Comparison of ENCODE assay signal across 18 cellular contexts in the genomic region with DNA sequence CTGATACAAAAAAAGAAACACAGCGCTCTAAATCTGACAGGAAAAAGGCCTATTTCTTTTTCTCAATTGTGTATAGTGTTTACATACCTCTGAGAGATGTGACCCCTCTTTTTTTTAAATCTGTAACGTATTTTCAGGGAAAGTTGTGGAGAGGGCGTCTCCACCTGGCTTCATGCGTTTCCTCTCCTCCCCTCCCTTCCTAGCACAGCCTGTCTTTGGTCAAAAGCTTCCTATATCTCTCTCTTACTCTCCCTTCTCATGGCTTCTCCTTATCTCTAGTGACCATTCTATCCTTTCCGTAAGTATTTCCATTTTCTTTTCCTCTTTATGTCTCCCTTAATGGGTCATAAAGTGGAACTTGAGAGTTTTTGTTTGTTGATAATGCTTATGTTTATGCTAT.
DNase-seq lines count a peak whose midpoint lies in the region; ATAC-seq and TF ChIP-seq lines count a peak whose summit lies in the region.
"Had no signal": no experiment of that assay in that cellular context is flagged by ENCODE, and none has a peak within 500 bp of the region (broad histone marks: within the 10 kb centered on the region; RNA-seq: fewer than 3 reads in every experiment).

No MANE protein-coding gene starts in this region.

- H3K27ac ChIP-seq in GM23338 (ENCODE audit: low read depth) (no peak overlapping the region), SJSA1 (peak overlapping the region; percentile 19), left lung (no peak overlapping the region)
- H3K27ac ChIP-seq: RWPE1 had no signal

- H3K9me3 ChIP-seq in SJSA1 (replicated peaks) = no peaks in the 10 kb centered on the region
- no peaks in the 10 kb centered on the region for H3K9me3 ChIP-seq in neuron (ENCODE audit: low read length)
- H3K9me3 ChIP-seq in left lung = no peaks in the 10 kb centered on the region

- peaks cover 4% of the 10 kb centered on the region; the same call in 2 of the 3 replicates for H3K4me1 Mint-ChIP-seq in GM23338
- H3K4me1 Mint-ChIP-seq in WTC11 = peaks cover 7% of the 10 kb centered on the region

- intact Hi-C loops in left lung (cut with DNase I) = no loop called here

- H3F3A ChIP-seq in GM23338 (replicated peaks; ENCODE audit: low read depth) = no peaks in the 10 kb centered on the region

- no peaks in the 10 kb centered on the region for H4K20me1 ChIP-seq in GM23338 (replicated peaks; ENCODE audit: insufficient read depth)

- H3K9me2 ChIP-seq in GM23338 (ENCODE audit: insufficient read depth) = no peaks in the 10 kb centered on the region

- H3K9me3 Mint-ChIP-seq in GM23338 (no peaks in the 10 kb centered on the region), WTC11 (no peaks in the 10 kb centered on the region)

- H3K4me3 ChIP-seq in GM23338 (no peak overlapping the region), SJSA1 (no peak overlapping the region), neuron (ENCODE audit: low read length) (no peak overlapping the region), left lung (no peak overlapping the region)

- peak; percentile 18 for DNase-seq in GM23338 (ENCODE audit: low spot score)
- peak in 1 of 2 experiments; percentile 48 for DNase-seq in SJSA1 (ENCODE audit: low read depth in 1 of 2, low spot score in 2 of 2)
- no peak for DNase-seq in WTC11 (ENCODE audit: low spot score)
- no peak for DNase-seq in activated naive CD4-positive, alpha-beta T cell treated with anti-CD3 and anti-CD28 coated beads, Interleukin-2, amount 50 U/mL, for 16 hours
- no peak for DNase-seq in left lung
- DNase-seq in activated T-cell treated with anti-CD3 and anti-CD28 coated beads for 4 hours = no peak
- DNase-seq: DMS53, Kasumi-1, NCI-H1092 treated with DMSO at 0.1 percent for 48 hours, NCI-H1436, NCI-H187, NCI-H2227 treated with DMSO at 0.1 percent for 48 hours, NCI-H526 treated with DMSO at 0.1 percent for 48 hours, SHP77 had no signal

- CTCF ChIA-PET in WTC11 (lab: Charles Lee) = no interaction called here

- peak overlapping the region; percentile 31 for H3K27ac Mint-ChIP-seq in GM23338
- H3K27ac Mint-ChIP-seq in WTC11 = no peak overlapping the region

- no peaks in the 10 kb centered on the region for H3K36me3 Mint-ChIP-seq in GM23338 (ENCODE audit: low read depth)
- no peaks in the 10 kb centered on the region for H3K36me3 Mint-ChIP-seq in WTC11

- H3K27me3 Mint-ChIP-seq in GM23338 (ENCODE audit: insufficient read depth, low read depth, poor library complexity) = no peaks in the 10 kb centered on the region
- no peaks in the 10 kb centered on the region for H3K27me3 Mint-ChIP-seq in WTC11 (ENCODE audit: low read depth)

- H3K36me3 ChIP-seq in GM23338 (ENCODE audit: insufficient read depth) (no peaks in the 10 kb centered on the region), SJSA1 (no peaks in the 10 kb centered on the region), neuron (ENCODE audit: insufficient read depth, low read length) (no peaks in the 10 kb centered on the region), left lung (no peaks in the 10 kb centered on the region)

- H3K4me2 ChIP-seq in GM23338 = no peak overlapping the region

- ATAC-seq in GM23338 (peak; percentile 58; the same call in 2 of the 3 replicates), WTC11 (0 out of 2 replicates have a peak, but pooled peaks have one; percentile 28), left lung (no peak), GM21381 (IDR thresholded peaks at IDR 0.05; ENCODE audit: unreplicated experiment) (no peak)
- ATAC-seq: Panc1 had no signal

- H3K4me1 ChIP-seq in GM23338 (ENCODE audit: insufficient read depth) (no peaks in the 10 kb centered on the region), SJSA1 (replicated peaks) (peaks cover 43% of the 10 kb centered on the region), neuron (ENCODE audit: insufficient read depth, low read length) (no peaks in the 10 kb centered on the region), left lung (no peaks in the 10 kb centered on the region)

- H3K27me3 ChIP-seq in GM23338 (ENCODE audit: insufficient read depth) = no peaks in the 10 kb centered on the region
- H3K27me3 ChIP-seq in SJSA1 (replicated peaks) = no peaks in the 10 kb centered on the region
- no peaks in the 10 kb centered on the region for H3K27me3 ChIP-seq in neuron (ENCODE audit: insufficient read depth, low read length)
- no peaks in the 10 kb centered on the region for H3K27me3 ChIP-seq in left lung

- H3K4me3 Mint-ChIP-seq in GM23338 (no peak overlapping the region), WTC11 (no peak overlapping the region)

- TF ChIP-seq CTCF in GM23338 (conservative IDR thresholded peaks at IDR 0.05; ENCODE audit: low read depth in 2 of 2) (no peak), WTC11 (IDR thresholded peaks at IDR 0.05) (no peak), left lung (IDR thresholded peaks at IDR 0.05) (no peak)

- 0 out of 2 replicates have a peak overlapping the region, but pooled peaks have one; percentile 9 for H2AFZ ChIP-seq in GM23338
- peak overlapping the region; percentile 16 for H2AFZ ChIP-seq in neuron (ENCODE audit: low read depth, low read length)

- H3K79me2 ChIP-seq in GM23338 (replicated peaks; ENCODE audit: insufficient read depth) = no peaks in the 10 kb centered on the region

- POLR2A ChIA-PET in WTC11 (lab: Charles Lee) = no interaction called here

TF ChIP-seq in GM23338, 12 proteins besides CTCF, POLR2A, EP300 and RAD21 (continues in another document):
- TF ChIP-seq ZNF114 (CRISPR knock-in tag; IDR thresholded peaks at IDR 0.05) = no peak

TF ChIP-seq in WTC11, 78 proteins besides CTCF, POLR2A, EP300 and RAD21 (continues in another document):
- TF ChIP-seq SOX15 (CRISPR knock-in tag; IDR thresholded peaks at IDR 0.05) (no peak), FOXP1 (CRISPR knock-in tag; IDR thresholded peaks at IDR 0.05; ENCODE audit: borderline replicate concordance) (no peak), SP1 (CRISPR knock-in tag; conservative IDR thresholded peaks at IDR 0.05) (no peak), TEAD1 (CRISPR knock-in tag; IDR thresholded peaks at IDR 0.05) (no peak), ETV6 (CRISPR knock-in tag; IDR thresholded peaks at IDR 0.05) (no peak), CBFB (CRISPR knock-in tag; IDR thresholded peaks at IDR 0.05; ENCODE audit: low read depth) (no peak)
- TF ChIP-seq, protein P1, sequence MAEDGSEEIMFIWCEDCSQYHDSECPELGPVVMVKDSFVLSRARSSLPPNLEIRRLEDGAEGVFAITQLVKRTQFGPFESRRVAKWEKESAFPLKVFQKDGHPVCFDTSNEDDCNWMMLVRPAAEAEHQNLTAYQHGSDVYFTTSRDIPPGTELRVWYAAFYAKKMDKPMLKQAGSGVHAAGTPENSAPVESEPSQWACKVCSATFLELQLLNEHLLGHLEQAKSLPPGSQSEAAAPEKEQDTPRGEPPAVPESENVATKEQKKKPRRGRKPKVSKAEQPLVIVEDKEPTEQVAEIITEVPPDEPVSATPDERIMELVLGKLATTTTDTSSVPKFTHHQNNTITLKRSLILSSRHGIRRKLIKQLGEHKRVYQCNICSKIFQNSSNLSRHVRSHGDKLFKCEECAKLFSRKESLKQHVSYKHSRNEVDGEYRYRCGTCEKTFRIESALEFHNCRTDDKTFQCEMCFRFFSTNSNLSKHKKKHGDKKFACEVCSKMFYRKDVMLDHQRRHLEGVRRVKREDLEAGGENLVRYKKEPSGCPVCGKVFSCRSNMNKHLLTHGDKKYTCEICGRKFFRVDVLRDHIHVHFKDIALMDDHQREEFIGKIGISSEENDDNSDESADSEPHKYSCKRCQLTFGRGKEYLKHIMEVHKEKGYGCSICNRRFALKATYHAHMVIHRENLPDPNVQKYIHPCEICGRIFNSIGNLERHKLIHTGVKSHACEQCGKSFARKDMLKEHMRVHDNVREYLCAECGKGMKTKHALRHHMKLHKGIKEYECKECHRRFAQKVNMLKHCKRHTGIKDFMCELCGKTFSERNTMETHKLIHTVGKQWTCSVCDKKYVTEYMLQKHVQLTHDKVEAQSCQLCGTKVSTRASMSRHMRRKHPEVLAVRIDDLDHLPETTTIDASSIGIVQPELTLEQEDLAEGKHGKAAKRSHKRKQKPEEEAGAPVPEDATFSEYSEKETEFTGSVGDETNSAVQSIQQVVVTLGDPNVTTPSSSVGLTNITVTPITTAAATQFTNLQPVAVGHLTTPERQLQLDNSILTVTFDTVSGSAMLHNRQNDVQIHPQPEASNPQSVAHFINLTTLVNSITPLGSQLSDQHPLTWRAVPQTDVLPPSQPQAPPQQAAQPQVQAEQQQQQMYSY (CRISPR knock-in tag; IDR thresholded peaks at IDR 0.05) = no peak
- TF ChIP-seq, protein P2, sequence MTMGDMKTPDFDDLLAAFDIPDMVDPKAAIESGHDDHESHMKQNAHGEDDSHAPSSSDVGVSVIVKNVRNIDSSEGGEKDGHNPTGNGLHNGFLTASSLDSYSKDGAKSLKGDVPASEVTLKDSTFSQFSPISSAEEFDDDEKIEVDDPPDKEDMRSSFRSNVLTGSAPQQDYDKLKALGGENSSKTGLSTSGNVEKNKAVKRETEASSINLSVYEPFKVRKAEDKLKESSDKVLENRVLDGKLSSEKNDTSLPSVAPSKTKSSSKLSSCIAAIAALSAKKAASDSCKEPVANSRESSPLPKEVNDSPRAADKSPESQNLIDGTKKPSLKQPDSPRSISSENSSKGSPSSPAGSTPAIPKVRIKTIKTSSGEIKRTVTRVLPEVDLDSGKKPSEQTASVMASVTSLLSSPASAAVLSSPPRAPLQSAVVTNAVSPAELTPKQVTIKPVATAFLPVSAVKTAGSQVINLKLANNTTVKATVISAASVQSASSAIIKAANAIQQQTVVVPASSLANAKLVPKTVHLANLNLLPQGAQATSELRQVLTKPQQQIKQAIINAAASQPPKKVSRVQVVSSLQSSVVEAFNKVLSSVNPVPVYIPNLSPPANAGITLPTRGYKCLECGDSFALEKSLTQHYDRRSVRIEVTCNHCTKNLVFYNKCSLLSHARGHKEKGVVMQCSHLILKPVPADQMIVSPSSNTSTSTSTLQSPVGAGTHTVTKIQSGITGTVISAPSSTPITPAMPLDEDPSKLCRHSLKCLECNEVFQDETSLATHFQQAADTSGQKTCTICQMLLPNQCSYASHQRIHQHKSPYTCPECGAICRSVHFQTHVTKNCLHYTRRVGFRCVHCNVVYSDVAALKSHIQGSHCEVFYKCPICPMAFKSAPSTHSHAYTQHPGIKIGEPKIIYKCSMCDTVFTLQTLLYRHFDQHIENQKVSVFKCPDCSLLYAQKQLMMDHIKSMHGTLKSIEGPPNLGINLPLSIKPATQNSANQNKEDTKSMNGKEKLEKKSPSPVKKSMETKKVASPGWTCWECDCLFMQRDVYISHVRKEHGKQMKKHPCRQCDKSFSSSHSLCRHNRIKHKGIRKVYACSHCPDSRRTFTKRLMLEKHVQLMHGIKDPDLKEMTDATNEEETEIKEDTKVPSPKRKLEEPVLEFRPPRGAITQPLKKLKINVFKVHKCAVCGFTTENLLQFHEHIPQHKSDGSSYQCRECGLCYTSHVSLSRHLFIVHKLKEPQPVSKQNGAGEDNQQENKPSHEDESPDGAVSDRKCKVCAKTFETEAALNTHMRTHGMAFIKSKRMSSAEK (CRISPR knock-in tag; IDR thresholded peaks at IDR 0.05; ENCODE audit: borderline replicate concordance) = no peak

Comparison
In these comparisons a context has a peak if more than half of its experiments do, and no peak if none do; other contexts are left out.
1. ATAC-seq: peak in GM23338 (single experiment) and WTC11 (single experiment); none in left lung (single experiment) and GM21381 (single experiment).